ENCODE assay signal across 8 cellular contexts in genomic region chr19:57599761-57600383, GRCh38. TPM values are rescaled to one million over a fixed set of nuclear protein-coding genes. Genes with fewer than 3 reads are reported as not detected.
DNase-seq lines count a peak whose midpoint lies in the region; ATAC-seq, FAIRE-seq and TF ChIP-seq lines count a peak whose summit lies in the region.

Gene ZNF530 (plus strand): TSS chr19:57599885. CDS start chr19:57604346, 4,461 bp downstream.

- H3K9me3 ChIP-seq in CD8-positive, alpha-beta memory T cell (ENCODE audit: low read length), result peaks cover 11% of the 10 kb centered on the region
- H3K9me3 ChIP-seq in endothelial cell of umbilical vein (replicated peaks; ENCODE audit: control insufficient read depth, insufficient read depth, low read length), result no peaks in the 10 kb centered on the region

- no peaks in the 10 kb centered on the region for H3K27me3 ChIP-seq in CD8-positive, alpha-beta memory T cell (ENCODE audit: insufficient read depth, low read length, poor library complexity, severe bottlenecking)
- no peaks in the 10 kb centered on the region for H3K27me3 ChIP-seq in endothelial cell of umbilical vein (ENCODE audit: control insufficient read depth in 2 of 2, insufficient read depth in 2 of 2, low read length in 2 of 2)

- H3K9me1 ChIP-seq in endothelial cell of umbilical vein (replicated peaks; ENCODE audit: control insufficient read depth, extremely low read depth, insufficient read depth, low read length), result no peaks in the 10 kb centered on the region

- intact Hi-C loops in endothelial cell of umbilical vein (cut with micrococcal nuclease), result loop anchor here (1.0 kb wide), 3 partner anchors 14 to 33 kb away; partner anchors contain the start of genes ZNF134 and ZNF211

- H3K79me2 ChIP-seq in endothelial cell of umbilical vein (ENCODE audit: control insufficient read depth, insufficient read depth, low read length), result no peaks in the 10 kb centered on the region

- H3K9me3 Mint-ChIP-seq in CD8-positive, alpha-beta memory T cell, result peaks cover 9 to 55% (median 42%) of the 10 kb centered on the region in 5 donors
- H3K9me3 Mint-ChIP-seq in mesothelial cell of epicardium, result peaks cover 63% of the 10 kb centered on the region

- TF ChIP-seq CTCF in endothelial cell of umbilical vein (IDR thresholded peaks at IDR 0.05; ENCODE audit: extremely low read depth in 1 of 2, insufficient read depth in 1 of 2, low read depth in 1 of 2, low read length in 2 of 2) (no peak), mesothelial cell of epicardium (IDR thresholded peaks at IDR 0.05; ENCODE audit: unreplicated experiment) (no peak)

- POLR2A ChIA-PET in CD8-positive, alpha-beta memory T cell (lab: Charles Lee), result interaction anchor here (0.9 to 1.0 kb wide), 3 partner anchors 14 to 33 kb away, joined by 3 to 4 read pairs (median 3); partner anchors contain the start of genes ZNF134 and ZNF416
- POLR2A ChIA-PET in endothelial cell of umbilical vein (lab: Charles Lee), result no interaction called here

- TSS peak; percentile 35 for BruUV-seq in endothelial cell of umbilical vein (replicated peaks; lab: Mats Ljungman, UMichigan)

- H3K36me3 Mint-ChIP-seq in CD8-positive, alpha-beta memory T cell, result peaks cover 30 to 50% (median 36%) of the 10 kb centered on the region in 3 donors
- peaks cover 37% of the 10 kb centered on the region for H3K36me3 Mint-ChIP-seq in mesothelial cell of epicardium

- H3K27ac Mint-ChIP-seq in CD8-positive, alpha-beta memory T cell, result peak within 1 kb of the TSS in 7 of 8 donors; percentile 44 to 98 (median 78)
- peak within 1 kb of the TSS; percentile 87 for H3K27ac Mint-ChIP-seq in mesothelial cell of epicardium

- H3K27me3 Mint-ChIP-seq in CD8-positive, alpha-beta memory T cell, result no peaks in the 10 kb centered on the region
- H3K27me3 Mint-ChIP-seq in mesothelial cell of epicardium (ENCODE audit: low read depth), result no peaks in the 10 kb centered on the region

- peak within 1 kb of the TSS; percentile 33 for H3K4me2 ChIP-seq in endothelial cell of umbilical vein (ENCODE audit: insufficient read depth, low read length)

- FAIRE-seq in endothelial cell of umbilical vein (lab: Jason Lieb, UNC), result peak; percentile 97

- no peaks in the 10 kb centered on the region for H4K20me1 ChIP-seq in endothelial cell of umbilical vein (replicated peaks; ENCODE audit: control insufficient read depth, extremely low read depth, insufficient read depth, low read length)

- H3K36me3 ChIP-seq in CD8-positive, alpha-beta memory T cell (ENCODE audit: insufficient read depth, low read length), result peaks cover 14% of the 10 kb centered on the region
- H3K36me3 ChIP-seq in endothelial cell of umbilical vein (ENCODE audit: control insufficient read depth in 2 of 2, extremely low read depth in 1 of 2, insufficient read depth in 2 of 2, low read length in 2 of 2), result no peaks in the 10 kb centered on the region

- H3K4me3 Mint-ChIP-seq in CD8-positive, alpha-beta memory T cell, result peak within 1 kb of the TSS; percentile 85 to 94 (median 87)
- H3K4me3 Mint-ChIP-seq in mesothelial cell of epicardium, result peak within 1 kb of the TSS; percentile 82

- TF ChIP-seq POLR2A in endothelial cell of umbilical vein (IDR thresholded peaks at IDR 0.05; ENCODE audit: low read depth, low read length), result no peak

- peaks cover 22 to 34% (median 31%) of the 10 kb centered on the region in 3 donors for H3K4me1 Mint-ChIP-seq in CD8-positive, alpha-beta memory T cell
- peaks cover 8% of the 10 kb centered on the region for H3K4me1 Mint-ChIP-seq in mesothelial cell of epicardium

- peak within 1 kb of the TSS; percentile 10 for H3K9ac ChIP-seq in endothelial cell of umbilical vein (replicated peaks; ENCODE audit: extremely low read depth, insufficient read depth, low read length)

- CTCF ChIA-PET in CD8-positive, alpha-beta memory T cell (lab: Charles Lee), result no interaction called here
- CTCF ChIA-PET in endothelial cell of umbilical vein (lab: Charles Lee), result no interaction called here

- DNase-seq in CD8-positive, alpha-beta memory T cell, result peak; percentile 70 to 89 (median 76)
- peak; percentile 87 for DNase-seq in HT-29 (ENCODE audit: low spot score)
- peak; percentile 76 for DNase-seq in NOMO-1 treated with dmso at 0.1 percent for 144 hours (lab: John Stamatoyannopoulos, UW; ENCODE audit: unreplicated experiment)
- peak; percentile 86 for DNase-seq in activated CD8-positive, alpha-beta memory T cell treated with anti-CD3 and anti-CD28 coated beads, Interleukin-2, amount 50 U/mL, for 24 hours (ENCODE audit: extremely low read depth)
- DNase-seq in endothelial cell of umbilical vein (ENCODE audit: low read depth, low spot score), result peak; percentile 81
- DNase-seq in mesothelial cell of epicardium (ENCODE audit: low spot score in 2 of 2, unreplicated experiment in 2 of 2), result peak; percentile 77 to 88
- DNase-seq in stimulated activated CD8-positive, alpha-beta memory T cell treated with anti-CD3 and anti-CD28 coated beads, Interleukin-15, amount 100 ng/mL, for 4 hours (ENCODE audit: low read depth in 2 of 2), result peak; percentile 73 to 75

- dilution Hi-C loops in endothelial cell of umbilical vein (cut with MboI; ENCODE audit: extremely low pct_ligation_motif_present, low sequenced_read_pairs), result no loop called here

- H3K27ac ChIP-seq in CD8-positive, alpha-beta memory T cell (ENCODE audit: low read depth, low read length), result peak within 1 kb of the TSS; percentile 14
- H3K27ac ChIP-seq in endothelial cell of umbilical vein (ENCODE audit: insufficient read depth, low read depth, low read length), result no peak within 1 kb of the TSS

- peak within 1 kb of the TSS; percentile 96 for H2AFZ ChIP-seq in endothelial cell of umbilical vein (ENCODE audit: low read depth, low read length)

- H3K4me1 ChIP-seq in CD8-positive, alpha-beta memory T cell (ENCODE audit: insufficient read depth, low read length), result peaks cover 15% of the 10 kb centered on the region
- peaks cover 2% of the 10 kb centered on the region for H3K4me1 ChIP-seq in endothelial cell of umbilical vein (ENCODE audit: control insufficient read depth, extremely low read depth, insufficient read depth, low read length)

- peak within 1 kb of the TSS; percentile 79 for H3K4me3 ChIP-seq in CD8-positive, alpha-beta memory T cell (ENCODE audit: low read length)
- H3K4me3 ChIP-seq in endothelial cell of umbilical vein (replicated peaks in 1 of 3; ENCODE audit: insufficient read depth in 1 of 3, low read depth in 1 of 3, low read length in 3 of 3), result peak within 1 kb of the TSS; percentile 38 to 76 (median 61)

- ATAC-seq in GM19468 (IDR thresholded peaks at IDR 0.05; ENCODE audit: extremely low read depth, unreplicated experiment), result peak; percentile 94

TF ChIP-seq in endothelial cell of umbilical vein, 7 proteins besides CTCF, POLR2A, EP300 and RAD21:
- no peak for TF ChIP-seq GATA2 (IDR thresholded peaks at IDR 0.05; ENCODE audit: insufficient read depth, insufficient read length, low read depth, low read length)
- no peak for TF ChIP-seq MAX (IDR thresholded peaks at IDR 0.05; ENCODE audit: insufficient read depth, insufficient read length)
- no peak for TF ChIP-seq JUN (IDR thresholded peaks at IDR 0.05; ENCODE audit: borderline replicate concordance, insufficient read depth, insufficient read length, low read depth)
- no peak for TF ChIP-seq FOS (IDR thresholded peaks at IDR 0.05; ENCODE audit: borderline replicate concordance, insufficient read depth, low read length)
- peak; percentile 67 for TF ChIP-seq POLR2AphosphoS5 (IDR thresholded peaks at IDR 0.05; ENCODE audit: insufficient read depth, low read depth, low read length)
- no peak for TF ChIP-seq EZH2 (IDR thresholded peaks at IDR 0.05; ENCODE audit: borderline replicate concordance, low read depth, low read length, severe bottlenecking)
- TF ChIP-seq MYC (IDR thresholded peaks at IDR 0.05; ENCODE audit: low read depth, low read length), result no peak

RNA-seq across cellular contexts. Expression of gene ZNF530, which starts in this region (rescaled TPM):
- total RNA-seq in CD8-positive, alpha-beta memory T cell, result 10 to 100 TPM; 10.5 to 12.6 TPM
- polyA plus RNA-seq in CD8-positive, alpha-beta memory T cell, result 6.2 TPM
- 2.7 and 5.7 TPM in 2 replicates for total RNA-seq in HT-29 (2014; rRNA removed; shearing (Covaris generic))
- total RNA-seq in endothelial cell of umbilical vein (4.0 TPM in 2 replicates), mesothelial cell of epicardium (4.8 to 6.1 TPM (median 6.0 TPM) in 3 replicates)
- polyA plus RNA-seq in endothelial cell of umbilical vein, result 1.5 and 1.7 TPM in 2 replicates
- polyA plus RNA-seq in endothelial cell of umbilical vein (2011; cell fraction: cytosol; rRNA removed), result 1.9 and 2.0 TPM in 2 replicates
- 1.8 and 3.3 TPM in 2 replicates for polyA plus RNA-seq in endothelial cell of umbilical vein (2011; cell fraction: nucleus; rRNA removed)
- 1.6 and 1.9 TPM in 2 replicates for polyA plus RNA-seq in endothelial cell of umbilical vein (2012)
- polyA minus RNA-seq in endothelial cell of umbilical vein, result 1.6 and 3.4 TPM in 2 replicates
- polyA minus RNA-seq in endothelial cell of umbilical vein (2011; cell fraction: cytosol; rRNA and poly(A)+ RNA removed), result 3.2 TPM
- polyA minus RNA-seq in endothelial cell of umbilical vein (2011; cell fraction: nucleus; rRNA and poly(A)+ RNA removed), result 1.5 and 1.7 TPM in 2 replicates
